Comparison of ENCODE assay signal across 1 cellular context in the genomic region with DNA sequence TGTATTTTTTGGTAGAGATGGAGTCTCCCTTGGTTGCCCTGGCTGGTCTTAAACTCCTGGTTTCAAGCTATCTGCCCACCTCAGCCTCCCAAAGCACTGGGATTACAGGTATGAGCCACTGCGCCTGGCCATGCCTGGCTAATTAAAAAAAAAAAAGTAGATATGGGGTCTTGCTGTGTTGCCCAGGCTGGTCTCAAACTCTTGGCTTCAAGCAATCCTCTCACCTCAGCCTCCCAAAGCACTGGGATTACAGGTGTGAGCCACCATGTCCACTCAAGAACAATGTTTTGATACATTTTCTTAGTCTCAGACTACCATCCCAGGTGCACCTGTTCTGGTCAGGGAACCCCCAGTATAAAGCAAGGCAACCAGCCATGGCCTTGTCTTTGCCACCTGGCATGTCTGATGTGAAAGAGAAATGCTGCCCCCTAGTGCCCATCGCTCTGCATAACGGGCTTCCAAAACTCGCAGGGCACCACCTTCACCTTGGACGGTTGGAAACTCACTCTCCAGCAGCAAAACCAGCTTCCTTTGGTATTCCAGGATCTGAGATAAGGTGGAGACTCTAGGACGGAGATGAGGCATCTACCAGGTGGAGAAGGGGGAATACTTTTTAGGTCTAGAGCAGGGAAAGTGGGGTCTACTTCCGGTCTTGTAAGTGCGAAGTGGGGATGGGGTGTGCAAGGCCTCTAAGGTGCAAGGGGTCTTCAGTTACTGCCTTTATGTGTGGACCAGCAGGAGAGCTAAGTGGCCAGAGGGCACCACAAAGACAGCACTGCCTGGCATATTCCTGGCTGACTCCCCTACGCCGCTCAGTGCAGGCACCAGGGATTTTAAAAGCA.
TF ChIP-seq lines count a peak whose summit lies in the region.

No MANE protein-coding gene starts in this region.

TF ChIP-seq in HepG2, 621 proteins besides CTCF, POLR2A, EP300 and RAD21 (continued from another document):
- peak; percentile 72; the same call in 1 of the 2 replicates for TF ChIP-seq ZNF572 (CRISPR knock-in tag; IDR thresholded peaks at IDR 0.05)
- TF ChIP-seq KDM2A (CRISPR knock-in tag; IDR thresholded peaks at IDR 0.05; ENCODE audit: borderline replicate concordance, low read depth), result peak; percentile 41; the same call in 1 of the 2 replicates
- TF ChIP-seq SNAI1 (CRISPR knock-in tag; IDR thresholded peaks at IDR 0.05; ENCODE audit: borderline replicate concordance), result no peak
- TF ChIP-seq SAFB2 (CRISPR knock-in tag; IDR thresholded peaks at IDR 0.05; ENCODE audit: borderline replicate concordance, low read depth), result no peak
- TF ChIP-seq IKZF1 (IDR thresholded peaks at IDR 0.05), result no peak
- TF ChIP-seq, protein P1, sequence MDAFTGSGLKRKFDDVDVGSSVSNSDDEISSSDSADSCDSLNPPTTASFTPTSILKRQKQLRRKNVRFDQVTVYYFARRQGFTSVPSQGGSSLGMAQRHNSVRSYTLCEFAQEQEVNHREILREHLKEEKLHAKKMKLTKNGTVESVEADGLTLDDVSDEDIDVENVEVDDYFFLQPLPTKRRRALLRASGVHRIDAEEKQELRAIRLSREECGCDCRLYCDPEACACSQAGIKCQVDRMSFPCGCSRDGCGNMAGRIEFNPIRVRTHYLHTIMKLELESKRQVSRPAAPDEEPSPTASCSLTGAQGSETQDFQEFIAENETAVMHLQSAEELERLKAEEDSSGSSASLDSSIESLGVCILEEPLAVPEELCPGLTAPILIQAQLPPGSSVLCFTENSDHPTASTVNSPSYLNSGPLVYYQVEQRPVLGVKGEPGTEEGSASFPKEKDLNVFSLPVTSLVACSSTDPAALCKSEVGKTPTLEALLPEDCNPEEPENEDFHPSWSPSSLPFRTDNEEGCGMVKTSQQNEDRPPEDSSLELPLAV (CRISPR knock-in tag; conservative IDR thresholded peaks at IDR 0.05; ENCODE audit: low read depth), result no peak
- no peak for TF ChIP-seq RAD51 (IDR thresholded peaks at IDR 0.05; ENCODE audit: borderline replicate concordance)
- peak; percentile 89 for TF ChIP-seq SMC3 (IDR thresholded peaks at IDR 0.05; ENCODE audit: low read length)
- TF ChIP-seq, protein P2, sequence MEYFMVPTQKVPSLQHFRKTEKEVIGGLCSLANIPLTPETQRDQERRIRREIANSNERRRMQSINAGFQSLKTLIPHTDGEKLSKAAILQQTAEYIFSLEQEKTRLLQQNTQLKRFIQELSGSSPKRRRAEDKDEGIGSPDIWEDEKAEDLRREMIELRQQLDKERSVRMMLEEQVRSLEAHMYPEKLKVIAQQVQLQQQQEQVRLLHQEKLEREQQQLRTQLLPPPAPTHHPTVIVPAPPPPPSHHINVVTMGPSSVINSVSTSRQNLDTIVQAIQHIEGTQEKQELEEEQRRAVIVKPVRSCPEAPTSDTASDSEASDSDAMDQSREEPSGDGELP (IDR thresholded peaks at IDR 0.05; ENCODE audit: borderline replicate concordance, low read depth), result peak; percentile 7; the same call in 1 of the 2 replicates
- TF ChIP-seq ZNF619 (CRISPR knock-in tag; IDR thresholded peaks at IDR 0.05), result peak; percentile 57; the same call in 1 of the 2 replicates
- TF ChIP-seq ZNF768 (CRISPR knock-in tag; IDR thresholded peaks at IDR 0.05), result no peak
- peak; percentile 29; the same call in 1 of the 2 replicates for TF ChIP-seq SALL1 (CRISPR knock-in tag; IDR thresholded peaks at IDR 0.05)
- TF ChIP-seq, protein P3, sequence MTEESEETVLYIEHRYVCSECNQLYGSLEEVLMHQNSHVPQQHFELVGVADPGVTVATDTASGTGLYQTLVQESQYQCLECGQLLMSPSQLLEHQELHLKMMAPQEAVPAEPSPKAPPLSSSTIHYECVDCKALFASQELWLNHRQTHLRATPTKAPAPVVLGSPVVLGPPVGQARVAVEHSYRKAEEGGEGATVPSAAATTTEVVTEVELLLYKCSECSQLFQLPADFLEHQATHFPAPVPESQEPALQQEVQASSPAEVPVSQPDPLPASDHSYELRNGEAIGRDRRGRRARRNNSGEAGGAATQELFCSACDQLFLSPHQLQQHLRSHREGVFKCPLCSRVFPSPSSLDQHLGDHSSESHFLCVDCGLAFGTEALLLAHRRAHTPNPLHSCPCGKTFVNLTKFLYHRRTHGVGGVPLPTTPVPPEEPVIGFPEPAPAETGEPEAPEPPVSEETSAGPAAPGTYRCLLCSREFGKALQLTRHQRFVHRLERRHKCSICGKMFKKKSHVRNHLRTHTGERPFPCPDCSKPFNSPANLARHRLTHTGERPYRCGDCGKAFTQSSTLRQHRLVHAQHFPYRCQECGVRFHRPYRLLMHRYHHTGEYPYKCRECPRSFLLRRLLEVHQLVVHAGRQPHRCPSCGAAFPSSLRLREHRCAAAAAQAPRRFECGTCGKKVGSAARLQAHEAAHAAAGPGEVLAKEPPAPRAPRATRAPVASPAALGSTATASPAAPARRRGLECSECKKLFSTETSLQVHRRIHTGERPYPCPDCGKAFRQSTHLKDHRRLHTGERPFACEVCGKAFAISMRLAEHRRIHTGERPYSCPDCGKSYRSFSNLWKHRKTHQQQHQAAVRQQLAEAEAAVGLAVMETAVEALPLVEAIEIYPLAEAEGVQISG (CRISPR knock-in tag; IDR thresholded peaks at IDR 0.05), result 0 out of 2 replicates have a peak, but pooled peaks have one; percentile 23
- no peak for TF ChIP-seq ZNF549 (CRISPR knock-in tag; IDR thresholded peaks at IDR 0.05)
- no peak for TF ChIP-seq ZC3H4 (CRISPR knock-in tag; IDR thresholded peaks at IDR 0.05; ENCODE audit: borderline replicate concordance)
- no peak for TF ChIP-seq RELA (CRISPR knock-in tag; IDR thresholded peaks at IDR 0.05)
- TF ChIP-seq AGO2 (optimal IDR thresholded peaks at IDR 0.05; ENCODE audit: low read depth, low read length), result no peak
- no peak for TF ChIP-seq RFX3 (CRISPR knock-in tag; IDR thresholded peaks at IDR 0.05)
